Comparison of ENCODE assay signal across 8 cellular contexts in genomic region chr2:196160101-196160500, GRCh38. TPM values are rescaled to one million over a fixed set of nuclear protein-coding genes. Genes with fewer than 3 reads are reported as not detected.
DNase-seq lines count a peak whose midpoint lies in the region; ATAC-seq and TF ChIP-seq lines count a peak whose summit lies in the region.

No MANE protein-coding gene starts in this region.

- H3K27ac ChIP-seq in CD8-positive, alpha-beta T cell (ENCODE audit: low read depth, low read length), result peak overlapping the region; percentile 75
- no peak overlapping the region for H3K27ac ChIP-seq in WERI-Rb-1

- H3K4me3 ChIP-seq in CD8-positive, alpha-beta T cell (ENCODE audit: low read depth, low read length), result peak overlapping the region; percentile 45
- no peak overlapping the region for H3K4me3 ChIP-seq in choroid plexus epithelial cell (ENCODE audit: low read depth, low read length)
- no peak overlapping the region for H3K4me3 ChIP-seq in mucosa of descending colon
- H3K4me3 ChIP-seq in WERI-Rb-1 (ENCODE audit: low read depth, low read length), result no peak overlapping the region

- peak; percentile 46 for ATAC-seq in CD8-positive, alpha-beta T cell
- ATAC-seq in GM19351 (IDR thresholded peaks at IDR 0.05; ENCODE audit: unreplicated experiment) (peak; percentile 75), HG03196 (IDR thresholded peaks at IDR 0.05; ENCODE audit: unreplicated experiment) (peak; percentile 88), mucosa of descending colon (peak; percentile 94)

- no peaks in the 10 kb centered on the region for H3K27me3 ChIP-seq in CD8-positive, alpha-beta T cell (ENCODE audit: insufficient read depth, low read length)
- H3K27me3 ChIP-seq in WERI-Rb-1 (ENCODE audit: insufficient read depth, low read depth, severe bottlenecking), result no peaks in the 10 kb centered on the region

- H3K4me1 ChIP-seq in CD8-positive, alpha-beta T cell (ENCODE audit: insufficient read depth, low read length), result peaks cover 86% of the 10 kb centered on the region
- no peaks in the 10 kb centered on the region for H3K4me1 ChIP-seq in mucosa of descending colon (ENCODE audit: low read depth)

- H3K4me3 Mint-ChIP-seq in CD8-positive, alpha-beta T cell, result peak overlapping the region; percentile 58
- H3K4me3 Mint-ChIP-seq in glutamatergic neuron (ENCODE audit: unreplicated experiment), result no peak overlapping the region

- H3K27ac Mint-ChIP-seq in CD8-positive, alpha-beta T cell, result peak overlapping the region; percentile 73
- no peak overlapping the region for H3K27ac Mint-ChIP-seq in glutamatergic neuron (ENCODE audit: unreplicated experiment)

- peaks cover 80% of the 10 kb centered on the region for H3K36me3 Mint-ChIP-seq in CD8-positive, alpha-beta T cell
- no peaks in the 10 kb centered on the region for H3K36me3 Mint-ChIP-seq in glutamatergic neuron (ENCODE audit: unreplicated experiment)

- DNase-seq in CD8-positive, alpha-beta T cell, result peak in 5 of 7 experiments; percentile 49 to 74 (median 62)
- DNase-seq in SIG-M5 (lab: John Stamatoyannopoulos, UW), result peak; percentile 95
- DNase-seq in choroid plexus epithelial cell (ENCODE audit: low read depth), result peak; percentile 98
- DNase-seq in mucosa of descending colon, result peak in 1 of 3 donors; percentile 79
- DNase-seq in glutamatergic neuron, result no peak
- DNase-seq in WERI-Rb-1, result no peak

- H3K9me3 ChIP-seq in CD8-positive, alpha-beta T cell (ENCODE audit: low read length), result no peaks in the 10 kb centered on the region
- H3K9me3 ChIP-seq in mucosa of descending colon (no peaks in the 10 kb centered on the region), WERI-Rb-1 (ENCODE audit: severe bottlenecking) (no peaks in the 10 kb centered on the region)

- intact Hi-C loops in CD8-positive, alpha-beta T cell (cut with DNase I, micrococcal nuclease), result loop anchor here (1.0 to 10.0 kb wide), 4 partner anchors 10 to 1045 kb away; partner anchors contain the start of gene STK17B (in 1 of the 2)
- intact Hi-C loops in mucosa of descending colon (cut with DNase I, micrococcal nuclease), result no loop called here

- peaks cover 30% of the 10 kb centered on the region for H3K36me3 ChIP-seq in CD8-positive, alpha-beta T cell (ENCODE audit: insufficient read depth, low read length)
- H3K36me3 ChIP-seq in mucosa of descending colon (ENCODE audit: low read depth) (no peaks in the 10 kb centered on the region), WERI-Rb-1 (peaks cover 10% of the 10 kb centered on the region)

- CTCF ChIA-PET in CD8-positive, alpha-beta T cell (lab: Charles Lee), result interaction anchor here (1.3 to 2.4 kb wide), 4 partner anchors 10 to 116 kb away, joined by 3 to 9 read pairs (median 4); partner anchors contain the start of gene STK17B

- no peaks in the 10 kb centered on the region for H3K9me3 Mint-ChIP-seq in CD8-positive, alpha-beta T cell
- H3K9me3 Mint-ChIP-seq in glutamatergic neuron (ENCODE audit: unreplicated experiment), result no peaks in the 10 kb centered on the region

- POLR2A ChIA-PET in CD8-positive, alpha-beta T cell (lab: Charles Lee), result interaction anchor here (0.6 to 4.9 kb wide), 9 partner anchors 10 to 89 kb away, joined by 3 to 33 read pairs (median 4); partner anchors contain the start of gene STK17B

- H3K27me3 Mint-ChIP-seq in CD8-positive, alpha-beta T cell (ENCODE audit: low read depth), result no peaks in the 10 kb centered on the region
- H3K27me3 Mint-ChIP-seq in glutamatergic neuron (ENCODE audit: unreplicated experiment), result no peaks in the 10 kb centered on the region

- H3K4me1 Mint-ChIP-seq in CD8-positive, alpha-beta T cell (ENCODE audit: low read depth), result peaks cover 82% of the 10 kb centered on the region
- H3K4me1 Mint-ChIP-seq in glutamatergic neuron (ENCODE audit: low read depth, unreplicated experiment), result no peaks in the 10 kb centered on the region

- no peak for TF ChIP-seq CTCF in CD8-positive, alpha-beta T cell (IDR thresholded peaks at IDR 0.05)
- TF ChIP-seq CTCF in choroid plexus epithelial cell (conservative IDR thresholded peaks at IDR 0.05; ENCODE audit: low read depth, low read length) (no peak), mucosa of descending colon (IDR thresholded peaks at IDR 0.05) (no peak), glutamatergic neuron (IDR thresholded peaks at IDR 0.05; ENCODE audit: partially characterized antibody, unreplicated experiment) (no peak), WERI-Rb-1 (IDR thresholded peaks at IDR 0.05; ENCODE audit: low read depth, low read length) (no peak)

RNA-seq across cellular contexts. Expression of gene STK17B, which starts 11.3 kb away (rescaled TPM):
- total RNA-seq in CD8-positive, alpha-beta T cell, result 100 to 1,000 TPM; 582 to 601 TPM
- total RNA-seq in mucosa of descending colon, result 10 to 100 TPM; 30.3 to 55.7 (median 55.1) TPM
- 2.5 TPM for total RNA-seq in glutamatergic neuron (ENCODE audit: unreplicated experiment)

Comparison
In these comparisons a context has a peak if more than half of its experiments do, and no peak if none do; other contexts are left out.
1. DNase-seq: peak in CD8-positive, alpha-beta T cell (5 of 7), SIG-M5 (single experiment) and choroid plexus epithelial cell (single experiment); none in glutamatergic neuron (single experiment) and WERI-Rb-1 (single experiment).
2. RNA of gene STK17B, which starts 11.3 kb away (total RNA-seq): 582 to 601 TPM in CD8-positive, alpha-beta T cell; 30.3 to 55.7 TPM in mucosa of descending colon and 2.5 TPM in glutamatergic neuron (single experiment); every median in the first group is over 10 times any median in the second.
3. intact Hi-C loops: an anchor here in CD8-positive, alpha-beta T cell (1.0 to 10.0 kb wide); none called in mucosa of descending colon.
4. Peak in every context shown above with its lines, with median percentiles within 50 percentile points of each other: ATAC-seq.